Comparison of ENCODE assay signal across 24 cellular contexts in the genomic region with DNA sequence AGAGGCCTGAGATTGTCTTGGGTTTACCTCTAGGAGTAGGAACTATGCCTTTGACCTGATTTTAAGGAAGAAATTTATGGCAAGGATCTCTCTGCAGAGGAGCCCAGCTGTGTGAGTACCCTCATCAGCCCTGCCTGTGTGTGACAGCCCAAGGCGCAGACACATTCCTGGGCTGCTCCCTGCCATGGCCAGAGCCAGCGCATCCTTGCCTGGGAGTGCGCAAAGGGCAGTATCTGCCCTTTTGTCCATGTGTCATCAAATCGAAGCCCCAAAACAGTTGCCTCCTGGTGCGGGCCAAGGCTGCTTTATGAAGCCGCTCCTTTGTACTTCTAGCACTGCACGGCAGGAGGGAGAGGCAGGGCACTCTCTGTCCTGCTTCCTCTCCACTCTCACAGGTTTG. TPM values are rescaled to one million over a fixed set of nuclear protein-coding genes. Genes with fewer than 3 reads are reported as not detected.
"Had no signal": no experiment of that assay in that cellular context is flagged by ENCODE, and none has a peak within 500 bp of the region (broad histone marks: within the 10 kb centered on the region; RNA-seq: fewer than 3 reads in every experiment).

No MANE protein-coding gene starts in this region.

- H3K9me3 Mint-ChIP-seq: activated CD4-positive, alpha-beta memory T cell treated with anti-CD3 and anti-CD28 coated beads, Interleukin-2, amount 10 ng/mL, durations not matched to agents 7 days and 5 days; activated T-helper 1 cell treated with anti-CD3 and anti-CD28 coated beads, Interleukin-12 subunit alpha, Interleukin-12 subunit beta, Interleukin-2, Interleukin-4 antibody, amounts not matched to agents 30 ng/mL and 10 ng/mL and 1 ng/mL, durations not matched to agents 14 hours and 24 hours and 36 hours; memory B cell; nephron had no signal

- H3K9me3 ChIP-seq: adrenal gland, ascending aorta, esophagus muscularis mucosa, right lobe of liver, thoracic aorta had no signal

- DNase-seq: activated CD4-positive, alpha-beta memory T cell treated with anti-CD3 and anti-CD28 coated beads, Interleukin-2, amount 10 ng/mL, durations not matched to agents 7 days and 5 days; activated CD4-positive, alpha-beta T cell treated with anti-CD3 and anti-CD28 coated beads for 48 hours; activated gamma-delta T cell treated with Interleukin-2 at 50 U/mL for 16 hours; adrenal gland; brain microvascular endothelial cell; dorsolateral prefrontal cortex; glutamatergic neuron; posterior cingulate gyrus; right lobe of liver; stimulated activated CD4-positive, alpha-beta T cell treated with anti-CD3 and anti-CD28 coated beads, Interleukin-2, amount 100 ng/mL, for 24 hours; stimulated activated naive CD4-positive, alpha-beta T cell; T-helper 2 cell had no signal

- H3K4me3 ChIP-seq: adrenal gland, ascending aorta, dorsolateral prefrontal cortex, esophagus muscularis mucosa, right lobe of liver, skin epidermis, thoracic aorta had no signal

- H3K4me1 Mint-ChIP-seq: memory B cell, nephron had no signal

- H3K27ac ChIP-seq: ascending aorta, brain microvascular endothelial cell, esophagus muscularis mucosa, thoracic aorta had no signal

- H3K27me3 Mint-ChIP-seq: activated CD4-positive, alpha-beta memory T cell treated with anti-CD3 and anti-CD28 coated beads, Interleukin-2, amount 10 ng/mL, durations not matched to agents 7 days and 5 days; activated naive CD8-positive, alpha-beta T cell; memory B cell had no signal

- H3K4me1 ChIP-seq: adrenal gland, ascending aorta, esophagus muscularis mucosa, right lobe of liver had no signal

- H3K27me3 ChIP-seq: adrenal gland, ascending aorta, brain microvascular endothelial cell, dorsolateral prefrontal cortex, esophagus muscularis mucosa, right lobe of liver had no signal

- H3K27ac Mint-ChIP-seq: activated T-helper 1 cell treated with anti-CD3 and anti-CD28 coated beads, Interleukin-12 subunit alpha, Interleukin-12 subunit beta, Interleukin-2, Interleukin-4 antibody, amounts not matched to agents 30 ng/mL and 10 ng/mL and 1 ng/mL, durations not matched to agents 14 hours and 24 hours and 36 hours; memory B cell; nephron had no signal

- H3K4me3 Mint-ChIP-seq: activated CD4-positive, alpha-beta memory T cell treated with anti-CD3 and anti-CD28 coated beads, Interleukin-2, amount 10 ng/mL, durations not matched to agents 7 days and 5 days; activated naive CD8-positive, alpha-beta T cell; activated T-helper 1 cell treated with anti-CD3 and anti-CD28 coated beads, Interleukin-12 subunit alpha, Interleukin-12 subunit beta, Interleukin-2, Interleukin-4 antibody, amounts not matched to agents 30 ng/mL and 10 ng/mL and 1 ng/mL, durations not matched to agents 14 hours and 24 hours and 36 hours; memory B cell; nephron had no signal

RNA-seq across cellular contexts. Expression of a gene that starts 51.9 kb away (rescaled TPM):
- total RNA-seq: activated CD4-positive, alpha-beta memory T cell treated with anti-CD3 and anti-CD28 coated beads, Interleukin-2, amount 10 ng/mL, durations not matched to agents 7 days and 5 days; activated T-helper 1 cell treated with anti-CD3 and anti-CD28 coated beads, Interleukin-12 subunit alpha, Interleukin-12 subunit beta, Interleukin-2, Interleukin-4 antibody, amounts not matched to agents 30 ng/mL and 10 ng/mL and 1 ng/mL, durations not matched to agents 14 hours and 24 hours and 36 hours; adrenal gland; ascending aorta; frontal cortex; mononuclear cell; myocyte; thoracic aorta; ureter had no signal
